8 cellular contexts compared by ENCODE assay signal in the genomic region with DNA sequence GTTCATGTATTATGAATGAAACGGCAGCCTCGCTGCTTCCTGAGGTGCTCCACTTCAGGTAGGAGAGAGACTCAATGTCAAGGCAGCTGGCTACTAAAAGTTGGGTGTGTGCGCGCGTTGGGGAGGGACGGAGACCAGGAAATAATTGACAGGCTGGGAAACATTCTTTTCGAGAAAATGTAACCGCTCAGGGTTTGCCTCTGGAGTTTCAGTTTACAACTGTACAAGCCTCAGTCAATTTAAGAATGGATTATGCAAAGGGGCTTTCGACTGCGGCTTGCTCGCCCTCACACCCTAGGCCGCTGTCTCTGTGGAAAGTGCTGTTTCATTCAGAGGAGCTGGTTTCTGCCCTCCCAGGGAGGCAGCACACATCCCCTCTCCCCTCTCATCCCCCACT. TPM values are rescaled to one million over a fixed set of nuclear protein-coding genes. Genes with fewer than 3 reads are reported as not detected.
DNase-seq lines count a peak whose midpoint lies in the region; ATAC-seq and TF ChIP-seq lines count a peak whose summit lies in the region.

No MANE protein-coding gene starts in this region.

- ATAC-seq in GM21447 (IDR thresholded peaks at IDR 0.05; ENCODE audit: unreplicated experiment): peak; percentile 69
- peak; percentile 78 to 80 for ATAC-seq in activated T-cell treated with anti-CD3 and anti-CD28 coated beads, Interleukin-2, amount 50 U/mL, for 72 hours (replicated peaks in 1 of 2)

- peak overlapping the region; percentile 1 for H2AFZ ChIP-seq in hepatocyte

- peaks cover 8% of the 10 kb centered on the region for H3K79me2 ChIP-seq in hepatocyte

- WGBS in hepatocyte (ENCODE audit: low lambda C conversion rate, missing lambda C conversion rate): 4% methylated on average over 12 of the region's 12 CpGs

- peak overlapping the region; percentile 77 for H3K4me2 ChIP-seq in hepatocyte

- DNase-seq in GM10266 (ENCODE audit: extremely low spot score): peak; percentile 89
- peak; percentile 68 to 74 for DNase-seq in activated T-cell treated with anti-CD3 and anti-CD28 coated beads, Interleukin-2, amount 50 U/mL, for 72 hours
- DNase-seq in hepatocyte (ENCODE audit: low spot score): no peak
- DNase-seq in stimulated activated CD4-positive, alpha-beta T cell treated with anti-CD3 and anti-CD28 coated beads, Interleukin-1b, Interleukin-23, amount 100 ng/mL, for 48 hours: peak; percentile 51
- DNase-seq in DMS 273 treated with DMSO at 0.1 percent for 48 hours (lab: John Stamatoyannopoulos, UW): no peak
- DNase-seq in HuH-7 (ENCODE audit: low spot score): no peak

- peaks cover 0 to 3% of the 10 kb centered on the region in 2 donors for H3K36me3 Mint-ChIP-seq in activated T-cell treated with anti-CD3 and anti-CD28 coated beads, Interleukin-2, amount 50 U/mL, for 72 hours (ENCODE audit: insufficient read depth in 2 of 2)

- H3K9me3 ChIP-seq in HUES6 (ENCODE audit: control insufficient read depth, insufficient read depth, low read depth, low read length) (no peaks in the 10 kb centered on the region), hepatocyte (ENCODE audit: low read depth) (no peaks in the 10 kb centered on the region)

- no peak overlapping the region for H3K27ac Mint-ChIP-seq in activated T-cell treated with anti-CD3 and anti-CD28 coated beads, Interleukin-2, amount 50 U/mL, for 72 hours

- H3K4me1 Mint-ChIP-seq in activated T-cell treated with anti-CD3 and anti-CD28 coated beads, Interleukin-2, amount 50 U/mL, for 72 hours (ENCODE audit: low read depth): peaks cover 21% of the 10 kb centered on the region

- peak overlapping the region; percentile 90 for H3K4me3 ChIP-seq in HUES6 (ENCODE audit: low read depth, low read length)
- peak overlapping the region; percentile 21 for H3K4me3 ChIP-seq in hepatocyte

- TF ChIP-seq CTCF in GM10266 (IDR thresholded peaks at IDR 0.05; ENCODE audit: control insufficient read depth, insufficient read depth, low read depth, missing control alignments) (no peak), hepatocyte (IDR thresholded peaks at IDR 0.05; ENCODE audit: poor library complexity) (no peak)

- H3K27ac ChIP-seq in HUES6 (ENCODE audit: low read depth, low read length) (peak overlapping the region; percentile 90; the same call in 1 of the 2 replicates), hepatocyte (peak overlapping the region; percentile 93)

- peaks cover 38% of the 10 kb centered on the region for H3K4me1 ChIP-seq in HUES6 (ENCODE audit: control insufficient read depth, insufficient read depth, low read length)
- H3K4me1 ChIP-seq in hepatocyte (ENCODE audit: insufficient read depth): peaks cover 5% of the 10 kb centered on the region

- H3K36me3 ChIP-seq in HUES6 (ENCODE audit: control insufficient read depth, insufficient read depth, low read length) (no peaks in the 10 kb centered on the region), hepatocyte (replicated peaks; ENCODE audit: insufficient read depth, low read depth) (no peaks in the 10 kb centered on the region)

- no peaks in the 10 kb centered on the region for H3K9me2 ChIP-seq in hepatocyte (replicated peaks; ENCODE audit: insufficient read depth)

- peaks cover 54% of the 10 kb centered on the region for H3K27me3 Mint-ChIP-seq in activated T-cell treated with anti-CD3 and anti-CD28 coated beads, Interleukin-2, amount 50 U/mL, for 72 hours (ENCODE audit: low read depth)

- peak overlapping the region; percentile 89 for H3K9ac ChIP-seq in HUES6 (ENCODE audit: low read length)

- H3K27me3 ChIP-seq in HUES6 (ENCODE audit: control insufficient read depth, insufficient read depth, low read length) (peaks cover 14% of the 10 kb centered on the region), hepatocyte (no peaks in the 10 kb centered on the region)

- no peaks in the 10 kb centered on the region for H3K9me3 Mint-ChIP-seq in activated T-cell treated with anti-CD3 and anti-CD28 coated beads, Interleukin-2, amount 50 U/mL, for 72 hours

- peak overlapping the region; percentile 81 to 93 for H3K4me3 Mint-ChIP-seq in activated T-cell treated with anti-CD3 and anti-CD28 coated beads, Interleukin-2, amount 50 U/mL, for 72 hours

- no peaks in the 10 kb centered on the region for H4K20me1 ChIP-seq in hepatocyte (ENCODE audit: insufficient read depth, poor library complexity, severe bottlenecking)

RNA-seq across cellular contexts. Expression of gene SPRED2, which starts 4.4 kb away (rescaled TPM):
- total RNA-seq in activated T-cell treated with anti-CD3 and anti-CD28 coated beads, Interleukin-2, amount 50 U/mL, for 72 hours: 1 to 10 TPM; 3.1 to 4.3 TPM
- 11.8 and 14.1 TPM in 2 replicates for total RNA-seq in hepatocyte
- polyA plus RNA-seq in hepatocyte: 12.7 and 17.7 TPM in 2 replicates

Comparison
In these comparisons a context has a peak if more than half of its experiments do, and no peak if none do; other contexts are left out.
1. DNase-seq: peak in GM10266 (single experiment), activated T-cell treated with anti-CD3 and anti-CD28 coated beads, Interleukin-2, amount 50 U/mL, for 72 hours (2 of 2) and stimulated activated CD4-positive, alpha-beta T cell treated with anti-CD3 and anti-CD28 coated beads, Interleukin-1b, Interleukin-23, amount 100 ng/mL, for 48 hours (single experiment); none in hepatocyte (single experiment), DMS 273 treated with DMSO at 0.1 percent for 48 hours (single experiment) and HuH-7 (single experiment).